8 cellular contexts compared by ENCODE assay signal in genomic region chr3:170418422-170419300, GRCh38. TPM values are rescaled to one million over a fixed set of nuclear protein-coding genes. Genes with fewer than 3 reads are reported as not detected.
DNase-seq lines count a peak whose midpoint lies in the region; ATAC-seq and TF ChIP-seq lines count a peak whose summit lies in the region.

TSS of gene CLDN11 (plus strand) at chr3:170418868. CDS start at chr3:170419067, 199 bp downstream.

- no peak for DNase-seq in CD14-positive monocyte (ENCODE audit: low spot score)
- peak; percentile 68 to 87 (median 85) for DNase-seq in right cardiac atrium
- peak; percentile 57 to 97 (median 70) for DNase-seq in posterior cingulate gyrus
- no peak for DNase-seq in activated CD4-positive, alpha-beta T cell treated with anti-CD3 and anti-CD28 coated beads, Interleukin-2, amount 50 U/mL, for 4 hours
- DNase-seq in OCI-M2 (lab: John Stamatoyannopoulos, UW; ENCODE audit: unreplicated experiment), result no peak

- no peak within 1 kb of the TSS for H3K9ac ChIP-seq in HUES48 (ENCODE audit: low read depth, low read length)

- H3K4me3 ChIP-seq in HUES48 (ENCODE audit: low read depth, low read length) (peak within 1 kb of the TSS; percentile 59), right cardiac atrium (ENCODE audit: low read length) (peak within 1 kb of the TSS; percentile 49)

- H3K9me3 ChIP-seq in HUES48 (ENCODE audit: control insufficient read depth, insufficient read depth, low read length) (no peaks in the 10 kb centered on the region), right cardiac atrium (ENCODE audit: control insufficient read depth, low read length) (no peaks in the 10 kb centered on the region)

- H3K36me3 Mint-ChIP-seq in CD14-positive monocyte, result peaks cover 3 to 4% of the 10 kb centered on the region in 2 donors

- peak; percentile 78 to 80 for ATAC-seq in right cardiac atrium
- ATAC-seq in GM18519 (IDR thresholded peaks at IDR 0.05; ENCODE audit: low FRiP score, unreplicated experiment), result no peak

- peaks cover 13% of the 10 kb centered on the region for H3K4me1 Mint-ChIP-seq in CD14-positive monocyte

- H3K36me3 ChIP-seq in HUES48 (ENCODE audit: control insufficient read depth, insufficient read depth, low read length), result no peaks in the 10 kb centered on the region

- TF ChIP-seq CTCF in CD14-positive monocyte (IDR thresholded peaks at IDR 0.05), result no peak

- intact Hi-C loops in CD14-positive monocyte (cut with micrococcal nuclease), result loop anchor here in 1 of 2 donors (10.0 kb wide), 1 partner anchor 104 kb away; no protein-coding TSS in a partner anchor
- intact Hi-C loops in right cardiac atrium (cut with DNase I), result loop anchor here (5.0 to 10.0 kb wide), 4 partner anchors 274 to 396 kb away; no protein-coding TSS in a partner anchor
- intact Hi-C loops in posterior cingulate gyrus (cut with DNase I), result loop anchor here (5.0 to 10.0 kb wide), 4 partner anchors 54 to 234 kb away; partner anchors contain the start of gene PHC3

- peak within 1 kb of the TSS; percentile 72 to 90 for H3K4me3 Mint-ChIP-seq in CD14-positive monocyte

- H3K27ac ChIP-seq in HUES48 (ENCODE audit: low read depth, low read length) (no peak within 1 kb of the TSS), angular gyrus (ENCODE audit: low read depth, low read length) (peak within 1 kb of the TSS; percentile 87), right cardiac atrium (ENCODE audit: low read length) (peak within 1 kb of the TSS; percentile 16)

- H3K9me3 Mint-ChIP-seq in CD14-positive monocyte, result peaks cover 0 to 11% (median 3%) of the 10 kb centered on the region in 7 donors

- H3K27me3 ChIP-seq in HUES48 (ENCODE audit: control insufficient read depth, insufficient read depth, low read length) (peaks cover 49% of the 10 kb centered on the region), right cardiac atrium (ENCODE audit: control insufficient read depth, insufficient read depth) (no peaks in the 10 kb centered on the region)

- H3K4me1 ChIP-seq in HUES48 (ENCODE audit: control insufficient read depth, insufficient read depth, low read length), result peaks cover 9% of the 10 kb centered on the region
- H3K4me1 ChIP-seq in right cardiac atrium (ENCODE audit: control insufficient read depth, insufficient read depth, low read length), result no peaks in the 10 kb centered on the region

- peaks cover 44 to 69% (median 45%) of the 10 kb centered on the region in 3 donors for H3K27me3 Mint-ChIP-seq in CD14-positive monocyte (ENCODE audit: low read depth in 3 of 3)

- no peak within 1 kb of the TSS for H3K27ac Mint-ChIP-seq in CD14-positive monocyte

- WGBS in right cardiac atrium, result 3% methylated on average over 73 of the region's 73 CpGs

RNA-seq across cellular contexts. Expression of gene CLDN11, which starts in this region (rescaled TPM):
- polyA plus RNA-seq in CD14-positive monocyte (not detected), right cardiac atrium (7.5 TPM)
- 10 to 100 TPM; 11.1 to 13.7 (median 11.7) TPM for total RNA-seq in right cardiac atrium

Comparison
In these comparisons a context has a peak if more than half of its experiments do, and no peak if none do; other contexts are left out.
1. DNase-seq: peak in right cardiac atrium (3 of 3) and posterior cingulate gyrus (10 of 10); none in CD14-positive monocyte (single experiment), activated CD4-positive, alpha-beta T cell treated with anti-CD3 and anti-CD28 coated beads, Interleukin-2, amount 50 U/mL, for 4 hours (0 of 2) and OCI-M2 (single experiment).